19 cellular contexts compared by ENCODE assay signal in the genomic region with DNA sequence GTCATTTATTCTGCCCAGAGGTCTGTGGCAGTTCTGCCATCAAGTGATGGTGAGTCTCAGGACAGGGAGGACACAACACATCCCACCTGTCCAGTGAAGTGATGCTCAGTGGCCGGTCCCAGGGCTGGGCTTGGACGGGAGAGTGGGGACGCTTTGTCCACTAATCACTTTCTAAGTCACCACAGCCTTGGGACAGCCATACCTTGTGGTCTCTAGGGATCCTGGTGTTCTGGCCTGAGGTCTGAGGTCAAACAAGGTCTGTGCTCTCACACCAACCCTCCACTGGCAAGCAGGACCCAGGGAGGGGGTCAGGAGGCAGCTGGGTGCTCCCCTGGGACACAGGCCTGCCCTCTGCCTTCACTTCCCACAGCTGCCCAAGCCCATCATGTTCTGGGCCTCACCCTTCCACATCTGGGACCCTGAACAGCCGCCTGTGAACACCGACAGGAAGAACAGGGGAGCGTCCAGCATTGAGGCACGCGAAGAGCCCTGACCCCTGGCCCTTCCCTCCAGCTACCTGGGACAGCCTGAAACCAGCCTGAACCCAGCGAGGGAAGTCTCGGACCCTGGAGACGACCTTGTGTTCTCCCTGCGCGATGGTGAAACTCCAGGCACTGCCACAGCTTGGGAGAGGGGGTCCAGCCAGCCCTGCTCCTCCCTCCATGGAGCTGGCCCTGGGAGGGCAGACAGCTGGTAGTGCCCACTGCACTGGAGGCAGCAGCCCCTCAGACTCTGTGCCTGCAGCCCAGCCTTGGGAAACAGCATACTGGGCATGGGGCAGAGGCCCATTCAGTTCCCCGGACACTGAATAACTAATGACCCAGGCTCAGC. TPM values are rescaled to one million over a fixed set of nuclear protein-coding genes. Genes with fewer than 3 reads are reported as not detected.
"Had no signal": no experiment of that assay in that cellular context is flagged by ENCODE, and none has a peak within 500 bp of the region (broad histone marks: within the 10 kb centered on the region; RNA-seq: fewer than 3 reads in every experiment).

No MANE protein-coding gene starts in this region.

- DNase-seq: activated CD4-positive, alpha-beta memory T cell treated with anti-CD3 and anti-CD28 coated beads, Interleukin-2, amount 10 ng/mL, durations not matched to agents 7 days and 5 days; activated CD4-positive, alpha-beta T cell treated with anti-CD3 and anti-CD28 coated beads for 36 hours; activated CD8-positive, alpha-beta memory T cell treated with anti-CD3 and anti-CD28 coated beads, Interleukin-2, amount 10 ng/mL, durations not matched to agents 7 days and 5 days; amniotic stem cell; effector memory CD8-positive, alpha-beta T cell; mesenchymal stem cell; nephron progenitor cell; occipital lobe; small intestine; stimulated activated CD4-positive, alpha-beta T cell treated with anti-CD3 and anti-CD28 coated beads, Interleukin-4, amount 100 ng/mL, for 24 hours; testis had no signal

- H3K27me3 ChIP-seq: right atrium auricular region, testis had no signal

- H3K9me3 ChIP-seq: right atrium auricular region, testis had no signal

- H3K4me3 ChIP-seq: right atrium auricular region, testis had no signal

- H3K27ac Mint-ChIP-seq: activated CD4-positive, alpha-beta memory T cell treated with anti-CD3 and anti-CD28 coated beads, Interleukin-2, amount 10 ng/mL, durations not matched to agents 7 days and 5 days; activated CD4-positive, alpha-beta T cell treated with anti-CD3 and anti-CD28 coated beads for 36 hours; activated CD8-positive, alpha-beta memory T cell treated with anti-CD3 and anti-CD28 coated beads, Interleukin-2, amount 10 ng/mL, durations not matched to agents 7 days and 5 days; activated naive CD8-positive, alpha-beta T cell; nephron progenitor cell; progenitor cell of endocrine pancreas; stimulated activated effector memory CD8-positive, alpha-beta T cell treated with anti-CD3 and anti-CD28 coated beads, Interleukin-12 subunit alpha, Interleukin-12 subunit beta, amount 100 ng/mL, for 72 hours; T-helper 2 cell treated with Interferon-gamma antibody and Interleukin-4, amounts not matched to agents 5 μg/mL and 100 μg/mL, for 36 hours; type B pancreatic cell; WTC11 had no signal

- H3K36me3 ChIP-seq: right atrium auricular region had no signal

- H3K9me3 Mint-ChIP-seq: activated CD4-positive, alpha-beta memory T cell treated with anti-CD3 and anti-CD28 coated beads, Interleukin-2, amount 10 ng/mL, durations not matched to agents 7 days and 5 days; effector memory CD8-positive, alpha-beta T cell; stimulated activated effector memory CD8-positive, alpha-beta T cell treated with anti-CD3 and anti-CD28 coated beads, Interleukin-12 subunit alpha, Interleukin-12 subunit beta, amount 100 ng/mL, for 72 hours; T-helper 2 cell treated with Interferon-gamma antibody and Interleukin-4, amounts not matched to agents 5 μg/mL and 100 μg/mL, for 36 hours had no signal

- H3K27ac ChIP-seq: right atrium auricular region, testis had no signal

- H3K4me3 Mint-ChIP-seq: activated CD4-positive, alpha-beta memory T cell treated with anti-CD3 and anti-CD28 coated beads, Interleukin-2, amount 10 ng/mL, durations not matched to agents 7 days and 5 days; activated CD4-positive, alpha-beta T cell treated with anti-CD3 and anti-CD28 coated beads for 36 hours; activated CD8-positive, alpha-beta memory T cell treated with anti-CD3 and anti-CD28 coated beads, Interleukin-2, amount 10 ng/mL, durations not matched to agents 7 days and 5 days; activated naive CD8-positive, alpha-beta T cell; effector memory CD8-positive, alpha-beta T cell; nephron progenitor cell; stimulated activated effector memory CD8-positive, alpha-beta T cell treated with anti-CD3 and anti-CD28 coated beads, Interleukin-12 subunit alpha, Interleukin-12 subunit beta, amount 100 ng/mL, for 72 hours; T-helper 2 cell treated with Interferon-gamma antibody and Interleukin-4, amounts not matched to agents 5 μg/mL and 100 μg/mL, for 36 hours; type B pancreatic cell; WTC11 had no signal

- ATAC-seq: activated CD4-positive, alpha-beta T cell treated with anti-CD3 and anti-CD28 coated beads for 36 hours; activated CD8-positive, alpha-beta memory T cell treated with anti-CD3 and anti-CD28 coated beads, Interleukin-2, amount 10 ng/mL, durations not matched to agents 7 days and 5 days; effector memory CD8-positive, alpha-beta T cell; stimulated activated effector memory CD8-positive, alpha-beta T cell treated with anti-CD3 and anti-CD28 coated beads, Interleukin-12 subunit alpha, Interleukin-12 subunit beta, amount 100 ng/mL, for 72 hours; WTC11 had no signal

- H3K27me3 Mint-ChIP-seq: activated CD4-positive, alpha-beta T cell treated with anti-CD3 and anti-CD28 coated beads for 36 hours; activated naive CD8-positive, alpha-beta T cell; effector memory CD8-positive, alpha-beta T cell had no signal

- H3K36me3 Mint-ChIP-seq: activated CD8-positive, alpha-beta memory T cell treated with anti-CD3 and anti-CD28 coated beads, Interleukin-2, amount 10 ng/mL, durations not matched to agents 7 days and 5 days; activated naive CD8-positive, alpha-beta T cell; type B pancreatic cell; WTC11 had no signal

RNA-seq across cellular contexts. Expression of gene GPR132, which starts 19.7 kb away (rescaled TPM):
- total RNA-seq: fibroblast of villous mesenchyme had no signal
